In the genomic region with DNA sequence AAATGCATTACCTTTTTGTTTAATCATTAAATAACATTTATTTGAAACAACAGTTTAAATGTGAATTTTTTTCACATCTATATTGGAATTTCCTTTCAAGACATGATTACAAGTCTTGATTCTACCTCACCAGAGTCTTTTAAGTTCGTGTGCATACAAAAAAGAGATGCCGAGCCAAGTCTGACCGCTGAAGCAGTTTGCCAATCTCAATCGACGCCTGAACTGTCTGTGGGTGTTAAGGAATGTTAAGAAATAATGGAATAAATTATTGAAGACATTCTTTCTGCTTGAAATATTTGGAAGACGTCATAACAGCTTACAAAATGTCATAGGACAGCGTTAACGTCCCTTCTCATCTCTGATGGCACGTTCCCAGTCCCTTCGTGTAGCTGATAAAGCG, we compare ENCODE assay signal across 14 cellular contexts. TPM values are rescaled to one million over a fixed set of nuclear protein-coding genes. Genes with fewer than 3 reads are reported as not detected.
A peak's percentile ranks its signal among the peaks of the same experiment; 100 is the strongest.
DNase-seq lines count a peak whose midpoint lies in the region; ATAC-seq, FAIRE-seq and TF ChIP-seq lines count a peak whose summit lies in the region.
"Had no signal": no experiment of that assay in that cellular context is flagged by ENCODE, and none has a peak within 500 bp of the region (broad histone marks: within the 10 kb centered on the region; RNA-seq: fewer than 3 reads in every experiment).

No MANE protein-coding gene starts in this region.

- H3K27me3 ChIP-seq in HCT116 (ENCODE audit: insufficient read depth, low read length) (no peaks in the 10 kb centered on the region), astrocyte (ENCODE audit: insufficient read depth, low read length) (no peaks in the 10 kb centered on the region), mesenchymal stem cell (ENCODE audit: control insufficient read depth in 1 of 2, insufficient read depth in 1 of 2, low read length in 2 of 2) (no peaks in the 10 kb centered on the region)

- no peak for TF ChIP-seq RAD21 in HCT116 (IDR thresholded peaks at IDR 0.05; ENCODE audit: low read depth)

- no peaks in the 10 kb centered on the region for H3K9me3 Mint-ChIP-seq in astrocyte (ENCODE audit: unreplicated experiment)

- H3K4ac ChIP-seq in mesenchymal stem cell (ENCODE audit: low read depth in 1 of 2, low read length in 2 of 2) = no peak overlapping the region

- H3K36me3 ChIP-seq in HCT116 (ENCODE audit: control insufficient read depth in 1 of 2, insufficient read depth in 2 of 2, low read length in 2 of 2) = no peaks in the 10 kb centered on the region
- no peaks in the 10 kb centered on the region for H3K36me3 ChIP-seq in astrocyte (ENCODE audit: insufficient read depth, low read length)
- H3K36me3 ChIP-seq in mesenchymal stem cell (ENCODE audit: control insufficient read depth in 1 of 2, insufficient read depth in 2 of 2, low read depth in 1 of 2, low read length in 2 of 2) = no peaks in the 10 kb centered on the region

- peaks cover 0 to 3% of the 10 kb centered on the region in 2 experiments; a peak in 1 of 4 replicates for H3K4me1 ChIP-seq in HCT116 (ENCODE audit: control insufficient read depth in 1 of 2, insufficient read depth in 2 of 2, low read length in 2 of 2)
- no peaks in the 10 kb centered on the region for H3K4me1 ChIP-seq in astrocyte (ENCODE audit: insufficient read depth, low read length)
- no peaks in the 10 kb centered on the region for H3K4me1 ChIP-seq in mesenchymal stem cell (ENCODE audit: control insufficient read depth, insufficient read depth, low read depth, low read length)

- H2BK120ac ChIP-seq in mesenchymal stem cell (ENCODE audit: low read depth, low read length) = no peak overlapping the region

- H3K4me2 ChIP-seq in HCT116 (ENCODE audit: low read length) (peak overlapping the region; percentile 44), astrocyte (ENCODE audit: low read length) (peak overlapping the region; percentile 62), mesenchymal stem cell (ENCODE audit: low read length, poor library complexity, severe bottlenecking) (no peak overlapping the region)

- no peak overlapping the region for H4K91ac ChIP-seq in mesenchymal stem cell (ENCODE audit: low read length)

- no peak overlapping the region for H3K27ac Mint-ChIP-seq in astrocyte (ENCODE audit: unreplicated experiment)
- H3K27ac Mint-ChIP-seq: progenitor cell of endocrine pancreas had no signal

- H4K8ac ChIP-seq in mesenchymal stem cell (ENCODE audit: low read length) = no peak overlapping the region

- H4K20me1 ChIP-seq in HCT116 (ENCODE audit: insufficient read depth) (no peaks in the 10 kb centered on the region), astrocyte (ENCODE audit: insufficient read depth, low read length) (no peaks in the 10 kb centered on the region)

- CTCF ChIA-PET in HCT116 (lab: Charles Lee) = interaction anchor here (0.6 to 1.9 kb wide), 31 partner anchors 9 to 545 kb away, joined by 3 to 33 read pairs (median 4); no protein-coding TSS in a partner anchor

- no peak overlapping the region for H2BK5ac ChIP-seq in mesenchymal stem cell (ENCODE audit: low read depth, low read length, poor library complexity, severe bottlenecking)

- no peak overlapping the region for H3K23ac ChIP-seq in mesenchymal stem cell (ENCODE audit: low read length in 2 of 2)

- H2BK12ac ChIP-seq in mesenchymal stem cell (ENCODE audit: low read length in 2 of 2) = no peak overlapping the region

- no peak overlapping the region for H3K18ac ChIP-seq in mesenchymal stem cell (ENCODE audit: low read depth in 1 of 2, low read length in 2 of 2)

- H3K79me1 ChIP-seq in mesenchymal stem cell (replicated peaks; ENCODE audit: low read length, poor library complexity, severe bottlenecking) = no peaks in the 10 kb centered on the region

- no peak overlapping the region for H2AFZ ChIP-seq in HCT116 (ENCODE audit: low read depth, low read length, poor library complexity, severe bottlenecking)
- H2AFZ ChIP-seq in astrocyte (ENCODE audit: low read depth, low read length) = peak overlapping the region; percentile 43
- no peak overlapping the region for H2AFZ ChIP-seq in mesenchymal stem cell (ENCODE audit: low read depth, low read length)

- FAIRE-seq in astrocyte (lab: Jason Lieb, UNC) = no peak
- FAIRE-seq: bronchial epithelial cell had no signal

- no peak overlapping the region for H3K4me3 ChIP-seq in AG10803 (ENCODE audit: low read length)
- no peak overlapping the region for H3K4me3 ChIP-seq in HCT116 (replicated peaks in 1 of 2; ENCODE audit: low read depth in 1 of 2, low read length in 2 of 2)
- H3K4me3 ChIP-seq in astrocyte (ENCODE audit: insufficient read depth, low read depth, low read length) = no peak overlapping the region
- peak overlapping the region in 1 of 2 experiments; percentile 22 for H3K4me3 ChIP-seq in mesenchymal stem cell (ENCODE audit: insufficient read depth in 1 of 2, low read depth in 1 of 2, low read length in 2 of 2)

- no peaks in the 10 kb centered on the region for H3K36me3 Mint-ChIP-seq in astrocyte (ENCODE audit: low read depth, unreplicated experiment)

- 0 out of 2 replicates have a peak, but pooled peaks have one; percentile 27 for ATAC-seq in HCT116
- ATAC-seq in activated CD4-positive, CD25-positive, alpha-beta regulatory T cell treated with anti-CD3 and anti-CD28 coated beads, Interleukin-2, amount 50 U/mL, for 24 hours = no peak

- 83% methylated on average over 11 of the region's 11 CpGs for WGBS in mesenchymal stem cell

- RAD21 ChIA-PET in HCT116 (lab: Charles Lee; ENCODE audit: low non-redundant PET in 1 of 2, low total read pairs in 2 of 2, uncharacterized antibody in 2 of 2, unreplicated experiment in 2 of 2) = interaction anchor here (0.6 to 1.5 kb wide), 4 partner anchors 63 to 117 kb away, joined by 3 to 4 read pairs (median 3); no protein-coding TSS in a partner anchor

- peaks cover 4% of the 10 kb centered on the region for H3K27me3 Mint-ChIP-seq in astrocyte (ENCODE audit: low read depth, unreplicated experiment)
- H3K27me3 Mint-ChIP-seq: progenitor cell of endocrine pancreas had no signal

- no peak overlapping the region for H3K9ac ChIP-seq in HCT116 (ENCODE audit: low read length)
- peak overlapping the region; percentile 27 for H3K9ac ChIP-seq in astrocyte (ENCODE audit: low read length)
- peak overlapping the region; percentile 48 for H3K9ac ChIP-seq in mesenchymal stem cell (ENCODE audit: low read length)

- H2BK15ac ChIP-seq in mesenchymal stem cell (ENCODE audit: low read depth, poor library complexity, severe bottlenecking) = no peak overlapping the region

- TF ChIP-seq CTCF in AG10803 (conservative IDR thresholded peaks at IDR 0.05; ENCODE audit: low read length) = no peak
- TF ChIP-seq CTCF in HCT116 (IDR thresholded peaks at IDR 0.05 in 2 of 3, conservative IDR thresholded peaks at IDR 0.05 in 1 of 3; ENCODE audit: borderline replicate concordance in 1 of 3, insufficient read depth in 1 of 3, low read depth in 2 of 3, low read length in 2 of 3) = no peak
- TF ChIP-seq CTCF in astrocyte (IDR thresholded peaks at IDR 0.05; ENCODE audit: insufficient read depth, low read depth, low read length) = no peak

- no peak overlapping the region for H3K14ac ChIP-seq in mesenchymal stem cell (ENCODE audit: low read length in 2 of 2)

- H3K27ac ChIP-seq in HCT116 (ENCODE audit: low read depth, low read length) = no peak overlapping the region
- no peak overlapping the region for H3K27ac ChIP-seq in astrocyte (ENCODE audit: low read depth, low read length)
- no peak overlapping the region for H3K27ac ChIP-seq in mesenchymal stem cell (ENCODE audit: low read length, poor library complexity, severe bottlenecking)
- H3K27ac ChIP-seq: VCaP had no signal

- H3K9me2 ChIP-seq in HCT116 (ENCODE audit: insufficient read depth) = no peaks in the 10 kb centered on the region

- intact Hi-C loops in HCT116 (cut with micrococcal nuclease) = loop anchor here (1.0 to 5.0 kb wide), 5 partner anchors 60 to 545 kb away; no protein-coding TSS in a partner anchor

- POLR2A ChIA-PET in HCT116 (lab: Charles Lee) = no interaction called here

- DNase-seq in AG10803 (ENCODE audit: low read depth) = peak; percentile 26
- no peak for DNase-seq in HCT116 (ENCODE audit: low read depth, low spot score)
- peak; percentile 72 for DNase-seq in astrocyte (ENCODE audit: low read depth)
- DNase-seq in mesenchymal stem cell = no peak
- DNase-seq in DMS53 treated with DMSO at 0.1 percent for 48 hours (lab: John Stamatoyannopoulos, UW; ENCODE audit: unreplicated experiment) = no peak
- no peak for DNase-seq in GDM1 (lab: John Stamatoyannopoulos, UW)
- no peak for DNase-seq in AML-193 (lab: John Stamatoyannopoulos, UW)
- DNase-seq: C1 segment of cervical spinal cord, glutamatergic neuron, SIG-M5 had no signal

- no TSS peak for BruUV-seq in HCT116 (replicated peaks; lab: Mats Ljungman, UMichigan)

- H2AK5ac ChIP-seq in mesenchymal stem cell (ENCODE audit: low read length, severe bottlenecking) = no peak overlapping the region

- H3K9me3 ChIP-seq in HCT116 (ENCODE audit: control insufficient read depth in 1 of 2, insufficient read depth in 1 of 2, low read depth in 1 of 2, low read length in 2 of 2) (no peaks in the 10 kb centered on the region), astrocyte (ENCODE audit: insufficient read depth, low read depth, low read length) (no peaks in the 10 kb centered on the region), mesenchymal stem cell (ENCODE audit: control insufficient read depth, low read length) (no peaks in the 10 kb centered on the region)

- H3K4me1 Mint-ChIP-seq in astrocyte (ENCODE audit: low read depth, unreplicated experiment) = no peaks in the 10 kb centered on the region

- no peak for TF ChIP-seq POLR2A in HCT116 (IDR thresholded peaks at IDR 0.05; ENCODE audit: borderline replicate concordance, extremely low read depth, insufficient read depth, insufficient read length)

- no peaks in the 10 kb centered on the region for H3K79me2 ChIP-seq in HCT116 (ENCODE audit: insufficient read depth, low read length)
- H3K79me2 ChIP-seq in astrocyte (ENCODE audit: insufficient read depth, low read length) = no peaks in the 10 kb centered on the region

- H3K4me3 Mint-ChIP-seq in astrocyte (ENCODE audit: unreplicated experiment) = no peak overlapping the region

TF ChIP-seq in HCT116, 20 proteins besides CTCF, POLR2A, EP300 and RAD21:
- TF ChIP-seq ZNF274 (IDR thresholded peaks at IDR 0.05; ENCODE audit: low read depth, low read length) = no peak

RNA-seq across cellular contexts. Expression of gene TNIP3, which starts 27.9 kb away (rescaled TPM):
- not detected for total RNA-seq in HCT116 (2021; ENCODE audit: unreplicated experiment)
- not detected in 2 replicates for polyA plus RNA-seq in HCT116 (2012)
- 0.14 TPM in 1 of 2 replicates, not detected in the other for total RNA-seq in astrocyte
- polyA plus RNA-seq in mesenchymal stem cell (2013, experiment 1 of 2) = 0.14 TPM
- polyA plus RNA-seq in mesenchymal stem cell (2013, experiment 2 of 2) = 0.11 TPM
- total RNA-seq: bronchial epithelial cell, progenitor cell of endocrine pancreas had no signal

Comparison
In these comparisons a context has a peak if more than half of its experiments do, and no peak if none do; other contexts are left out.
1. DNase-seq: peak in AG10803 (single experiment) and astrocyte (single experiment); none in HCT116 (single experiment), mesenchymal stem cell (single experiment), DMS53 treated with DMSO at 0.1 percent for 48 hours (single experiment), GDM1 (single experiment) and AML-193 (0 of 2).